Comparison of ENCODE assay signal across 7 cellular contexts in genomic region chr16:14300631-14301149, GRCh38.
A peak's percentile ranks its signal among the peaks of the same experiment; 100 is the strongest.
DNase-seq lines count a peak whose midpoint lies in the region; ATAC-seq and TF ChIP-seq lines count a peak whose summit lies in the region.

No MANE protein-coding gene starts in this region.

- H3K4me3 ChIP-seq in fibroblast of lung (replicated peaks in 1 of 4; ENCODE audit: control extremely low read depth in 1 of 4, insufficient read depth in 1 of 4, low read depth in 3 of 4, low read length in 4 of 4): peak overlapping the region in 1 of 4 experiments; percentile 63
- H3K4me3 ChIP-seq in vagina: peak overlapping the region; percentile 90 to 99

- TF ChIP-seq CTCF in fibroblast of lung (conservative IDR thresholded peaks at IDR 0.05 in 1 of 2, IDR thresholded peaks at IDR 0.05 in 1 of 2; ENCODE audit: low read depth in 1 of 2, low read length in 2 of 2) (peak; percentile 62 to 71), vagina (IDR thresholded peaks at IDR 0.05) (peak in 1 of 3 experiments; percentile 57)

- peak overlapping the region; percentile 79 for H3K4me2 ChIP-seq in fibroblast of lung (ENCODE audit: extremely low read depth, insufficient read depth, low read length)

- H3K4me3 Mint-ChIP-seq in naive B cell: peak overlapping the region; percentile 81 to 92 (median 88)

- H3K27ac Mint-ChIP-seq in naive B cell: peak overlapping the region in 1 of 6 donors; percentile 75

- DNase-seq in GM03348 (ENCODE audit: low spot score) (peak; percentile 82), NCI-H2227 (lab: John Stamatoyannopoulos, UW; ENCODE audit: unreplicated experiment) (peak; percentile 74), fibroblast of lung (ENCODE audit: low read depth in 2 of 2) (peak; percentile 82 to 88), naive B cell (peak; percentile 29), vagina (ENCODE audit: extremely low spot score in 2 of 2) (no peak)
- DNase-seq in activated CD4-positive, alpha-beta T cell treated with anti-CD3 and anti-CD28 coated beads, Interleukin-2, amount 50 U/mL, for 48 hours: peak; percentile 34 to 49

- no peaks in the 10 kb centered on the region for H4K20me1 ChIP-seq in fibroblast of lung (ENCODE audit: control insufficient read depth, extremely low read depth, insufficient read depth, low read length)

- H3K9ac ChIP-seq in fibroblast of lung (ENCODE audit: insufficient read depth, low read length): no peak overlapping the region

- no peaks in the 10 kb centered on the region for H3K36me3 ChIP-seq in fibroblast of lung (ENCODE audit: control insufficient read depth, insufficient read depth, low read length)
- no peaks in the 10 kb centered on the region for H3K36me3 ChIP-seq in vagina

- ATAC-seq in HG02798 (IDR thresholded peaks at IDR 0.05; ENCODE audit: poor library complexity, unreplicated experiment) (peak; percentile 31), naive B cell (ENCODE audit: low read depth in 2 of 2) (peak; percentile 57 to 64)

- H2AFZ ChIP-seq in fibroblast of lung (ENCODE audit: low read length): no peak overlapping the region

- H3K27me3 ChIP-seq in fibroblast of lung (ENCODE audit: control insufficient read depth, insufficient read depth, low read length): no peaks in the 10 kb centered on the region
- no peaks in the 10 kb centered on the region for H3K27me3 ChIP-seq in vagina

- peaks cover 33% of the 10 kb centered on the region for H3K79me2 ChIP-seq in fibroblast of lung (ENCODE audit: control insufficient read depth, insufficient read depth, low read length)

- no peaks in the 10 kb centered on the region for H3K36me3 Mint-ChIP-seq in naive B cell

- H3K9me3 Mint-ChIP-seq in naive B cell: no peaks in the 10 kb centered on the region

- peaks cover 11 to 38% (median 15%) of the 10 kb centered on the region in 3 donors for H3K27me3 Mint-ChIP-seq in naive B cell

- H3K4me1 ChIP-seq in fibroblast of lung (ENCODE audit: control insufficient read depth, extremely low read depth, insufficient read depth, low read length): peaks cover 3% of the 10 kb centered on the region
- peaks cover 31% of the 10 kb centered on the region for H3K4me1 ChIP-seq in vagina

- H3K9me3 ChIP-seq in fibroblast of lung (ENCODE audit: control insufficient read depth, insufficient read depth, low read depth, low read length) (no peaks in the 10 kb centered on the region), vagina (no peaks in the 10 kb centered on the region)

- H3K4me1 Mint-ChIP-seq in naive B cell: peaks cover 12 to 23% (median 17%) of the 10 kb centered on the region in 3 donors

- intact Hi-C loops in vagina (cut with DNase I): no loop called here

- TF ChIP-seq POLR2A in vagina (IDR thresholded peaks at IDR 0.05): no peak

- H3K27ac ChIP-seq in fibroblast of lung (ENCODE audit: insufficient read depth, low read length) (no peak overlapping the region), vagina (peak overlapping the region; percentile 85)

Comparison
In these comparisons a context has a peak if more than half of its experiments do, and no peak if none do; other contexts are left out.
1. DNase-seq: peak in GM03348 (single experiment), NCI-H2227 (single experiment), activated CD4-positive, alpha-beta T cell treated with anti-CD3 and anti-CD28 coated beads, Interleukin-2, amount 50 U/mL, for 48 hours (2 of 2), fibroblast of lung (2 of 2) and naive B cell (single experiment); none in vagina (0 of 2).